22 cellular contexts compared by ENCODE assay signal in the genomic region with DNA sequence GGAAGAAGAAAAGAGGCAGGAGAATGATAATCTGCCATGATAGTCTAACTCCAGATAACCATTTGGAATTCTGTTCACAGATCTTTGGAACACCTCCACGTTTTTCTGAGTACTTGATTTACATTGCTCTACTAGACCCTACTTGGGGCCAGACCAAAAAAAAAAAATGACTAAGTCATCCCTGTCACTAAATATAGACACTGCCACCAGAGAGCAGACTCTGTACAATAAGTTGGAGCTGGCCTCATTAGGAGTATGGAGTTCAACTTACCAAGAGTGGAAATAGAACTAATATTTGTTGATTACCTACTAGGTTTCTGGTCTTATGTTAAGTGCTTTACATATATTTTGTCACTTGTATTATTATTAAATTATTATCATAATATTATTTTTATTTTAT.
"Had no signal": no experiment of that assay in that cellular context is flagged by ENCODE, and none has a peak within 500 bp of the region (broad histone marks: within the 10 kb centered on the region; RNA-seq: fewer than 3 reads in every experiment).

No MANE protein-coding gene starts in this region.

- H3K4me3 ChIP-seq: lower lobe of right lung, ovary, psoas muscle, sigmoid colon, testis, tibial artery had no signal

- ATAC-seq: effector memory CD8-positive, alpha-beta T cell; left ventricle myocardium superior; lower lobe of right lung; natural killer cell; right cardiac atrium; stimulated activated memory B cell treated with anti-CD40 and anti-IgM and Interleukin-4, amounts not matched to agents 10 μg/mL and 1 μg/mL and 100 μg/mL, for 72 hours; stimulated activated naive CD8-positive, alpha-beta T cell treated with anti-CD3 and anti-CD28 coated beads, Interleukin-15, Interleukin-2, amounts not matched to agents 100 U/mL and 50 U/mL, for 24 hours had no signal

- DNase-seq: effector memory CD8-positive, alpha-beta T cell; hypothalamus; immature natural killer cell; left ventricle myocardium superior; lower lobe of right lung; natural killer cell; occipital lobe; ovary; posterior cingulate gyrus; psoas muscle; right cardiac atrium; sigmoid colon; stimulated activated CD4-positive, alpha-beta T cell treated with anti-CD3 and anti-CD28 coated beads, Interleukin-2, amount 100 ng/mL, for 24 hours; stimulated activated CD4-positive, alpha-beta T cell treated with anti-CD3 and anti-CD28 coated beads, Interleukin-4, amount 100 ng/mL, for 24 hours; stimulated activated naive CD8-positive, alpha-beta T cell treated with anti-CD3 and anti-CD28 coated beads, Interleukin-15, Interleukin-2, amounts not matched to agents 100 U/mL and 50 U/mL, for 24 hours; substantia nigra; testis; tibial artery had no signal

- H3K27ac ChIP-seq: lower lobe of right lung, ovary, psoas muscle, sigmoid colon, testis, tibial artery had no signal

- H3K36me3 ChIP-seq: lower lobe of right lung, ovary, sigmoid colon, tibial artery had no signal

- H3K9me3 ChIP-seq: lower lobe of right lung, ovary, psoas muscle, sigmoid colon, testis had no signal

- FAIRE-seq: endometrium, frontal cortex, keratinocyte had no signal

- H3K27me3 ChIP-seq: ovary, sigmoid colon, testis, tibial artery had no signal

- H3K4me1 ChIP-seq: lower lobe of right lung, sigmoid colon, testis, tibial artery had no signal
